Comparison of ENCODE assay signal across 8 cellular contexts in the genomic region with DNA sequence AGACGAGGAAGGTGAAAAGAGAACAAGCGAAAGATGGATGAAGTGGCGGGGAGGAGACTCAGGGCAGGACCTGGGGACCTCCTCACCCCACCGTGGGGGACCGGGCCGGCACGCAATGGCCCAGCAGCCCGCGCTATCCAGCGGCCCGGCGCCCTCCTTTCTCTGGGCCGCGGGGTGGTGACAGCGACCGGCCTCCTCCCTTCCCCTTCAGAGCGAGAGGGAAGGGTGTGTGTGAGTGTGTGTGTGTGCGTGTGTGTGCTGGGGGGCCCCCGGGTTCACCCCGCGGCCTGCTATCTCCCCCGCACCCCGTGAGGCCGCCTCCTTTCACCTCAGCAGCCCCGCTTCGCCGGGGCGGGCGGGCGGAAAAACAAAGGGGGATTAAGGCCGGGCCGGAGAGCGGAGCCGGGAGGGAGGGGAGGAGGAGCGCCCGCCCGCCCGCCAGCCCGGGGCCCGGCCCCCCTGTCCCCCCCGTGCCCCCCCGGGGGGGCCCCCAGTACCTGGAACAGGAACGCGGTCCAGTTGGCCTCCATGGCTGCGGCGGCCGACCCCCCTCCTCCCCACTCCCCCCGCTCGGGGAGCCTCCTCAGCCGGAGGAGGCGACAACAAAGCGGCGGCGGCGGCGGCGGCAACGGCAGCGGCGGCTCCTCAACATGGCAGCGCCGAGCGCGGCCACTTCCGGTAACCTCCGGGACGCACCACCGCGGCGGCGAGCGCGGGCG. TPM values are rescaled to one million over a fixed set of nuclear protein-coding genes. Genes with fewer than 3 reads are reported as not detected.
DNase-seq lines count a peak whose midpoint lies in the region; ATAC-seq and TF ChIP-seq lines count a peak whose summit lies in the region.

A gene with protein sequence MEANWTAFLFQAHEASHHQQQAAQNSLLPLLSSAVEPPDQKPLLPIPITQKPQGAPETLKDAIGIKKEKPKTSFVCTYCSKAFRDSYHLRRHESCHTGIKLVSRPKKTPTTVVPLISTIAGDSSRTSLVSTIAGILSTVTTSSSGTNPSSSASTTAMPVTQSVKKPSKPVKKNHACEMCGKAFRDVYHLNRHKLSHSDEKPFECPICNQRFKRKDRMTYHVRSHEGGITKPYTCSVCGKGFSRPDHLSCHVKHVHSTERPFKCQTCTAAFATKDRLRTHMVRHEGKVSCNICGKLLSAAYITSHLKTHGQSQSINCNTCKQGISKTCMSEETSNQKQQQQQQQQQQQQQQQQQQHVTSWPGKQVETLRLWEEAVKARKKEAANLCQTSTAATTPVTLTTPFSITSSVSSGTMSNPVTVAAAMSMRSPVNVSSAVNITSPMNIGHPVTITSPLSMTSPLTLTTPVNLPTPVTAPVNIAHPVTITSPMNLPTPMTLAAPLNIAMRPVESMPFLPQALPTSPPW (minus strand): TSS at position 673 of the 719 bp plus-strand sequence. CDS start 143 bp downstream, at position 530.

- H3K27ac Mint-ChIP-seq in Caco-2 (ENCODE audit: unreplicated experiment): peak within 1 kb of the TSS; percentile 88
- H3K27ac Mint-ChIP-seq in activated naive CD4-positive, alpha-beta T cell treated with anti-CD3 and anti-CD28 coated beads for 36 hours: peak within 1 kb of the TSS; percentile 89

- H3K4me1 ChIP-seq in Caco-2: peaks cover 63% of the 10 kb centered on the region

- H3K4me3 Mint-ChIP-seq in Caco-2 (ENCODE audit: unreplicated experiment): peak within 1 kb of the TSS; percentile 97
- H3K4me3 Mint-ChIP-seq in activated naive CD4-positive, alpha-beta T cell treated with anti-CD3 and anti-CD28 coated beads for 36 hours: peak within 1 kb of the TSS; percentile 90

- H3K36me3 Mint-ChIP-seq in Caco-2 (ENCODE audit: insufficient read depth, unreplicated experiment): peaks cover 66% of the 10 kb centered on the region
- peaks cover 5% of the 10 kb centered on the region for H3K36me3 Mint-ChIP-seq in activated naive CD4-positive, alpha-beta T cell treated with anti-CD3 and anti-CD28 coated beads for 36 hours (ENCODE audit: low read depth)

- no peaks in the 10 kb centered on the region for H3K36me3 ChIP-seq in Caco-2 (ENCODE audit: control insufficient read depth, insufficient read depth, low read length)

- CTCF ChIA-PET in Caco-2 (lab: Charles Lee): interaction anchor here (0.5 to 3.1 kb wide), 5 partner anchors 12 to 132 kb away, joined by 3 to 17 read pairs (median 4); no protein-coding TSS in a partner anchor
- CTCF ChIA-PET in activated naive CD4-positive, alpha-beta T cell treated with anti-CD3 and anti-CD28 coated beads for 36 hours (lab: Charles Lee): interaction anchor here (3.7 to 4.1 kb wide), 2 partner anchors 13 to 129 kb away, joined by 18 to 34 read pairs; no protein-coding TSS in a partner anchor

- POLR2A ChIA-PET in Caco-2 (lab: Charles Lee): interaction anchor here (0.6 to 1.4 kb wide), 6 partner anchors 32 to 136 kb away, joined by 3 to 10 read pairs (median 5); a partner anchor contains a TSS

- H3K27me3 Mint-ChIP-seq in Caco-2 (ENCODE audit: insufficient read depth, unreplicated experiment): no peaks in the 10 kb centered on the region
- H3K27me3 Mint-ChIP-seq in activated naive CD4-positive, alpha-beta T cell treated with anti-CD3 and anti-CD28 coated beads for 36 hours (ENCODE audit: low read depth): no peaks in the 10 kb centered on the region

- ATAC-seq in GM19468 (IDR thresholded peaks at IDR 0.05; ENCODE audit: extremely low read depth, unreplicated experiment): peak; percentile 16

- peak within 1 kb of the TSS; percentile 83 for H3K4me3 ChIP-seq in Caco-2 (ENCODE audit: low read depth, low read length)

- peaks cover 47% of the 10 kb centered on the region for H3K4me1 Mint-ChIP-seq in Caco-2 (ENCODE audit: low read depth, unreplicated experiment)
- peaks cover 57% of the 10 kb centered on the region for H3K4me1 Mint-ChIP-seq in activated naive CD4-positive, alpha-beta T cell treated with anti-CD3 and anti-CD28 coated beads for 36 hours (ENCODE audit: low read depth)

- BruUV-seq in Caco-2 (replicated peaks; lab: Mats Ljungman, UMichigan): no TSS peak

- DNase-seq in Caco-2 (peak; percentile 86 to 88), HT1080 (ENCODE audit: low read depth) (peak; percentile 48), SK-MEL-5 (ENCODE audit: low read depth, low spot score) (peak; percentile 67), germinal center (ENCODE audit: low spot score) (peak; percentile 86), occipital lobe (lab: John Stamatoyannopoulos, UW) (peak; percentile 70), superior temporal gyrus (ENCODE audit: extremely low spot score) (peak; percentile 71)
- peak; percentile 75 for DNase-seq in activated naive CD4-positive, alpha-beta T cell treated with anti-CD3 and anti-CD28 coated beads for 36 hours

- no peaks in the 10 kb centered on the region for H3K27me3 ChIP-seq in Caco-2 (replicated peaks; ENCODE audit: control insufficient read depth, insufficient read depth, low read length)

- no peak for TF ChIP-seq CTCF in Caco-2 (IDR thresholded peaks at IDR 0.05; ENCODE audit: insufficient read depth in 1 of 2, low read depth in 1 of 2, low read length in 1 of 2, severe bottlenecking in 1 of 2, unreplicated experiment in 1 of 2)

- in situ Hi-C loops in SK-MEL-5 (cut with HindIII; ENCODE audit: low pct_unique_long_range_greater_than_20kb, low sequenced_read_pairs): no loop called here

- intact Hi-C loops in Caco-2 (cut with micrococcal nuclease; ENCODE audit: unreplicated experiment): loop anchor here (2.0 kb wide), 1 partner anchor 33 kb away; a partner anchor contains a TSS
- intact Hi-C loops in activated naive CD4-positive, alpha-beta T cell treated with anti-CD3 and anti-CD28 coated beads for 36 hours (cut with micrococcal nuclease): loop anchor here (1.0 to 2.0 kb wide), 5 partner anchors 8 to 137 kb away; a partner anchor contains a TSS

- H3K9me3 ChIP-seq in Caco-2: no peaks in the 10 kb centered on the region

- H3K9me3 Mint-ChIP-seq in Caco-2 (ENCODE audit: unreplicated experiment): no peaks in the 10 kb centered on the region
- no peaks in the 10 kb centered on the region for H3K9me3 Mint-ChIP-seq in activated naive CD4-positive, alpha-beta T cell treated with anti-CD3 and anti-CD28 coated beads for 36 hours

RNA-seq across cellular contexts. Expression of the gene that starts here (rescaled TPM):
- total RNA-seq in Caco-2 (2022) (52.1 and 54.9 TPM in 2 replicates), occipital lobe (71.1 TPM)
- 33.1 and 37.2 TPM in 2 replicates for total RNA-seq in HT1080 (2014; rRNA removed; shearing (Covaris generic))
- 41.7 and 57.9 TPM in 2 replicates for polyA plus RNA-seq in HT1080 (2015; cell fraction: cytosol; rRNA removed)
- polyA plus RNA-seq in HT1080 (2015; cell fraction: nucleus; rRNA removed): 51.0 and 62.7 TPM in 2 replicates
- total RNA-seq in SK-MEL-5 (2014; rRNA removed; shearing (Covaris generic)): 49.3 and 49.5 TPM in 2 replicates
- polyA plus RNA-seq in SK-MEL-5 (2015; cell fraction: cytosol; rRNA removed): 49.5 and 69.5 TPM in 2 replicates
- polyA plus RNA-seq in SK-MEL-5 (2015; cell fraction: nucleus; rRNA removed): 74.6 and 76.5 TPM in 2 replicates
- 10 to 100 TPM; 21.7 to 22.0 TPM for total RNA-seq in activated naive CD4-positive, alpha-beta T cell treated with anti-CD3 and anti-CD28 coated beads for 36 hours

Comparison
In these comparisons a context has a peak if more than half of its experiments do, and no peak if none do; other contexts are left out.
1. Peak in every context shown above with its lines: DNase-seq, ATAC-seq and H3K4me3 ChIP-seq.